ENCODE assay signal across 23 cellular contexts in the genomic region with DNA sequence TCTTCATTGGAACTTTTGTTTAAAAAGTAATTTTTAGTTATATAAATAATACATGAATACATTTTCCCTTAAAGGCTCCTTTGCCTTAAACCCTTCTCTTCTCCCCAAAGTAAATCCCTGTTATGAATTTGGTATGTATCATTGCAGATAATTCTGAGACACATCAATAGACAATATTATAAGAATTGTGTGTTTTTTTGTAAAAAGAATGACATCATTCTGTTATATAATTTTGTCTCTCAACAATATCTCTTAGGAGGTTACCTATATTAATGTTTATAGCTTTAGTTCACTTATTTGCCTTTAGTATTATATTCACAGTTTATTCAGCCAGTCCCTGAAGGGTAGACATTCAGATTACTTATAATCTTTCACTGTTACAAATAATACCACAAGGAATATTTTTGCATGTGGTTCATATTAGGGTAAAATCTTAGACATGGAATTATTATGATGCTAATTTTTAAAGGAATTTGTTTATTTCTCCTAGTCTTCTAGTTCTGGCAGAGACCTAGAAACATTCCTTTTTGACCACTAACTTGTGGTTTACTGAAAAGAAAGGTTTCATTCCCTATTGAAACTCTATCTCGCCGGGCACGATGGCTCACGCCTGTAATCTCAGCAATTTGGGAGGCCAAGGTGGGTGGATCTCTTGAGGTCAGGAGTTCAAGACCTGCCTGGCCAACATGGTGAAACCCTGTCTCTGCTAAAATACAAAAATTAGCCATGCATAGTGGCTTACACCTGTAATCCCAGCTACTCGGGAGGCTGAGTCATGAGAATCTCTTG.
DNase-seq lines count a peak whose midpoint lies in the region; ATAC-seq and TF ChIP-seq lines count a peak whose summit lies in the region.
"Had no signal": no experiment of that assay in that cellular context is flagged by ENCODE, and none has a peak within 500 bp of the region (broad histone marks: within the 10 kb centered on the region; RNA-seq: fewer than 3 reads in every experiment).

No MANE protein-coding gene starts in this region.

- no peaks in the 10 kb centered on the region for H3K36me3 Mint-ChIP-seq in activated naive CD4-positive, alpha-beta T cell treated with anti-CD3 and anti-CD28 coated beads, Interleukin-2, amount 50 U/mL, for 72 hours
- H3K36me3 Mint-ChIP-seq: activated naive CD8-positive, alpha-beta T cell treated with anti-CD3 and anti-CD28 coated beads for 36 hours; CD4-positive, CD25-positive, alpha-beta regulatory T cell; T-cell had no signal

- WGBS in smooth muscle cell (ENCODE audit: low lambda C conversion rate) = 71% methylated on average over 5 of the region's 5 CpGs

- DNase-seq in AG09309 (ENCODE audit: low read depth) = peak; percentile 16
- peak; percentile 78 for DNase-seq in astrocyte of the hippocampus (ENCODE audit: low read depth, low spot score)
- peak; percentile 70 for DNase-seq in iris pigment epithelial cell (ENCODE audit: low read depth)
- DNase-seq in activated naive CD4-positive, alpha-beta T cell treated with anti-CD3 and anti-CD28 coated beads, Interleukin-2, amount 50 U/mL, for 72 hours (ENCODE audit: low spot score in 2 of 2) = no peak
- no peak for DNase-seq in smooth muscle cell (lab: John Stamatoyannopoulos, UW; ENCODE audit: unreplicated experiment)
- DNase-seq: ACHN; activated CD4-positive, alpha-beta T cell treated with anti-CD3 and anti-CD28 coated beads for 1 hour; activated naive CD8-positive, alpha-beta T cell treated with anti-CD3 and anti-CD28 coated beads for 36 hours; CD4-positive, CD25-positive, alpha-beta regulatory T cell; Kasumi-1; NCI-H1105 treated with DMSO at 0.1 percent for 48 hours; Peyer's patch; sigmoid colon; SJCRH30; T-cell; upper lobe of left lung had no signal

- no peaks in the 10 kb centered on the region for H3K36me3 ChIP-seq in KMS-11 (ENCODE audit: insufficient read depth)
- H3K36me3 ChIP-seq in smooth muscle cell (ENCODE audit: low read depth) = peaks cover 8% of the 10 kb centered on the region
- H3K36me3 ChIP-seq: HAP-1, Peyer's patch, sigmoid colon, SJCRH30, upper lobe of left lung had no signal

- H4K20me1 ChIP-seq in KMS-11 (ENCODE audit: insufficient read depth) (no peaks in the 10 kb centered on the region), smooth muscle cell (ENCODE audit: low read depth) (peaks cover 20% of the 10 kb centered on the region)

- TF ChIP-seq CTCF in AG09309 (IDR thresholded peaks at IDR 0.05; ENCODE audit: control insufficient read depth, insufficient read depth, low read depth, low read length, missing control alignments) (no peak), KMS-11 (conservative IDR thresholded peaks at IDR 0.05; ENCODE audit: low read depth, low read length) (no peak), smooth muscle cell (IDR thresholded peaks at IDR 0.05; ENCODE audit: borderline replicate concordance, insufficient read depth, poor library complexity, severe bottlenecking) (no peak)

- no peaks in the 10 kb centered on the region for H3F3A ChIP-seq in smooth muscle cell (ENCODE audit: low read depth)

- H3K27ac ChIP-seq in KMS-11 = peak overlapping the region; percentile 61; the same call in 1 of the 2 replicates
- no peak overlapping the region for H3K27ac ChIP-seq in smooth muscle cell (ENCODE audit: low read depth)
- H3K27ac ChIP-seq: hepatocyte, Peyer's patch, sigmoid colon, SJCRH30, upper lobe of left lung had no signal

- H3K9me3 ChIP-seq in smooth muscle cell (replicated peaks; ENCODE audit: low read depth) = no peaks in the 10 kb centered on the region
- H3K9me3 ChIP-seq: HAP-1, Peyer's patch, SJCRH30, upper lobe of left lung had no signal

- H3K9ac ChIP-seq in KMS-11 (no peak overlapping the region), smooth muscle cell (ENCODE audit: low read depth) (no peak overlapping the region)

- ATAC-seq in GM18868 (IDR thresholded peaks at IDR 0.05; ENCODE audit: unreplicated experiment) = no peak
- ATAC-seq in activated naive CD4-positive, alpha-beta T cell treated with anti-CD3 and anti-CD28 coated beads, Interleukin-2, amount 50 U/mL, for 72 hours = no peak
- no peak for ATAC-seq in HG03095 (IDR thresholded peaks at IDR 0.05; ENCODE audit: unreplicated experiment)
- ATAC-seq: T-cell had no signal

- H2AFZ ChIP-seq in KMS-11 (ENCODE audit: low read depth) = no peak overlapping the region
- H2AFZ ChIP-seq in smooth muscle cell (ENCODE audit: low read depth) = no peak overlapping the region
- H2AFZ ChIP-seq: hepatocyte had no signal

- H3K9me3 Mint-ChIP-seq in activated naive CD4-positive, alpha-beta T cell treated with anti-CD3 and anti-CD28 coated beads, Interleukin-2, amount 50 U/mL, for 72 hours = no peaks in the 10 kb centered on the region
- H3K9me3 Mint-ChIP-seq: dendritic cell treated with granulocyte-macrophage colony-stimulating factor and Interleukin-4, amounts not matched to agents 40 ng/mL and 50 ng/mL, for 4 days; T-cell had no signal

- H3K4me3 ChIP-seq in AG09309 (ENCODE audit: control insufficient read depth, low read depth, low read length) = no peak overlapping the region
- H3K4me3 ChIP-seq in KMS-11 (IDR thresholded peaks at IDR 0.05; ENCODE audit: insufficient read depth, low read depth, low read length) = no peak overlapping the region
- H3K4me3 ChIP-seq in smooth muscle cell = no peak overlapping the region
- H3K4me3 ChIP-seq: HAP-1, hepatocyte, Peyer's patch, sigmoid colon, SJCRH30, upper lobe of left lung had no signal

- H3K79me2 ChIP-seq in KMS-11 (ENCODE audit: insufficient read depth, low read depth) (no peaks in the 10 kb centered on the region), smooth muscle cell (ENCODE audit: low read depth) (peaks cover 4% of the 10 kb centered on the region)
- H3K79me2 ChIP-seq: hepatocyte had no signal

- peaks cover 67% of the 10 kb centered on the region for H3K4me1 ChIP-seq in KMS-11 (ENCODE audit: low read depth, poor library complexity, severe bottlenecking)
- peaks cover 9% of the 10 kb centered on the region for H3K4me1 ChIP-seq in smooth muscle cell (ENCODE audit: low read depth)
- H3K4me1 ChIP-seq: Peyer's patch, sigmoid colon, SJCRH30, upper lobe of left lung had no signal

- H3K4me2 ChIP-seq in KMS-11 (peak overlapping the region; percentile 32), smooth muscle cell (no peak overlapping the region)
- H3K4me2 ChIP-seq: hepatocyte had no signal

- no peak overlapping the region for H3K27ac Mint-ChIP-seq in activated naive CD4-positive, alpha-beta T cell treated with anti-CD3 and anti-CD28 coated beads, Interleukin-2, amount 50 U/mL, for 72 hours
- H3K27ac Mint-ChIP-seq: activated naive CD8-positive, alpha-beta T cell treated with anti-CD3 and anti-CD28 coated beads for 36 hours; CD4-positive, CD25-positive, alpha-beta regulatory T cell; dendritic cell treated with granulocyte-macrophage colony-stimulating factor and Interleukin-4, amounts not matched to agents 40 ng/mL and 50 ng/mL, for 4 days; nephron; T-cell had no signal

- H3K27me3 ChIP-seq in KMS-11 (ENCODE audit: insufficient read depth, low read depth) = no peaks in the 10 kb centered on the region
- H3K27me3 ChIP-seq in smooth muscle cell (ENCODE audit: low read depth) = no peaks in the 10 kb centered on the region
- H3K27me3 ChIP-seq: hepatocyte, Peyer's patch, sigmoid colon, SJCRH30, upper lobe of left lung had no signal

Comparison
In these comparisons a context has a peak if more than half of its experiments do, and no peak if none do; other contexts are left out.
1. DNase-seq: peak in AG09309 (single experiment), astrocyte of the hippocampus (single experiment) and iris pigment epithelial cell (single experiment); none in activated naive CD4-positive, alpha-beta T cell treated with anti-CD3 and anti-CD28 coated beads, Interleukin-2, amount 50 U/mL, for 72 hours (0 of 2) and smooth muscle cell (single experiment).